18 cellular contexts compared by ENCODE assay signal in genomic region chr6:12548526-12548925, GRCh38.
A peak's percentile ranks its signal among the peaks of the same experiment; 100 is the strongest.
DNase-seq lines count a peak whose midpoint lies in the region; ATAC-seq and TF ChIP-seq lines count a peak whose summit lies in the region.
"Had no signal": no experiment of that assay in that cellular context is flagged by ENCODE, and none has a peak within 500 bp of the region (broad histone marks: within the 10 kb centered on the region; RNA-seq: fewer than 3 reads in every experiment).

No MANE protein-coding gene starts in this region.

- H4K5ac ChIP-seq in IMR-90 (ENCODE audit: low read depth, low read length), result no peak overlapping the region

- no peak overlapping the region for H3K4ac ChIP-seq in IMR-90 (ENCODE audit: low read depth, low read length)

- H3K18ac ChIP-seq in IMR-90 (ENCODE audit: low read depth, low read length), result peak overlapping the region; percentile 37; the same call in 1 of the 2 replicates

- intact Hi-C loops in IMR-90 (cut with micrococcal nuclease), result no loop called here
- intact Hi-C loops in MCF 10A (cut with micrococcal nuclease), result no loop called here

- H3K4me2 ChIP-seq in IMR-90 (ENCODE audit: low read depth, low read length), result no peak overlapping the region; the same call in 1 of the 2 replicates
- H3K4me2 ChIP-seq: GM23338, neural progenitor cell had no signal

- no peak overlapping the region for H4K91ac ChIP-seq in IMR-90 (ENCODE audit: insufficient read depth, low read depth, low read length)

- no peaks in the 10 kb centered on the region for H3K36me3 Mint-ChIP-seq in MCF 10A (ENCODE audit: insufficient read depth, unreplicated experiment)
- H3K36me3 Mint-ChIP-seq: activated naive CD4-positive, alpha-beta T cell treated with anti-CD3 and anti-CD28 coated beads, Interleukin-2, amount 50 U/mL, for 72 hours; neural progenitor cell had no signal

- H3K9me1 ChIP-seq in IMR-90 (ENCODE audit: insufficient read depth, low read length), result no peaks in the 10 kb centered on the region

- CTCF ChIA-PET in IMR-90 (lab: Yijun Ruan, JAX) (no interaction called here), MCF 10A (lab: Yijun Ruan, JAX) (interaction anchor here (0.6 to 1.1 kb wide), 2 partner anchors 9 to 773 kb away, joined by 3 read pairs; no protein-coding TSS in a partner anchor)

- H3K4me1 ChIP-seq in IMR-90 (ENCODE audit: control insufficient read depth, insufficient read depth, low read length), result peaks cover 3% of the 10 kb centered on the region; the same call in 1 of the 2 replicates
- H3K4me1 ChIP-seq: neural progenitor cell had no signal

- H3K4me3 ChIP-seq in AG09309 (ENCODE audit: control insufficient read depth, low read depth, low read length) (no peak overlapping the region), IMR-90 (ENCODE audit: insufficient read depth, low read depth, low read length) (no peak overlapping the region), cardiac fibroblast (replicated peaks in 1 of 2; ENCODE audit: low read depth in 2 of 2, low read length in 2 of 2) (no peak overlapping the region)
- H3K4me3 ChIP-seq: GM23338, lung, neural progenitor cell, SJCRH30, transverse colon had no signal

- peak overlapping the region; percentile 17 for H2BK5ac ChIP-seq in IMR-90 (ENCODE audit: low read depth, low read length, poor library complexity, severe bottlenecking)

- H3K9ac ChIP-seq in IMR-90 (ENCODE audit: low read depth, low read length), result no peak overlapping the region
- H3K9ac ChIP-seq: neural progenitor cell had no signal

- TF ChIP-seq RAD21 in IMR-90 (IDR thresholded peaks at IDR 0.05; ENCODE audit: low read length), result no peak

- H3K27me3 ChIP-seq in IMR-90 (ENCODE audit: control insufficient read depth, insufficient read depth, low read length), result no peaks in the 10 kb centered on the region
- H3K27me3 ChIP-seq: neural progenitor cell, SJCRH30, transverse colon had no signal

- H2AK5ac ChIP-seq in IMR-90 (ENCODE audit: low read depth, low read length), result no peak overlapping the region

- H2BK120ac ChIP-seq in IMR-90 (ENCODE audit: low read depth, low read length), result no peak overlapping the region

- peak; percentile 66 for ATAC-seq in IMR-90 (ENCODE audit: low read depth)
- ATAC-seq: activated naive CD4-positive, alpha-beta T cell treated with anti-CD3 and anti-CD28 coated beads, Interleukin-2, amount 50 U/mL, for 72 hours; GM23338 had no signal

- H4K8ac ChIP-seq in IMR-90 (ENCODE audit: low read depth in 2 of 2, low read length in 2 of 2), result no peak overlapping the region; a peak in 1 of 4 replicates

- no peak for TF ChIP-seq POLR2A in IMR-90 (IDR thresholded peaks at IDR 0.05; ENCODE audit: low read depth, low read length)

- H3K27ac ChIP-seq in IMR-90 (ENCODE audit: insufficient read depth, low read length), result no peak overlapping the region
- H3K27ac ChIP-seq: neural progenitor cell, SJCRH30, transverse colon had no signal

- no peak overlapping the region for H3K56ac ChIP-seq in IMR-90 (ENCODE audit: extremely low read depth, insufficient read depth, low read length)

- H3K9me3 ChIP-seq in IMR-90 (ENCODE audit: control insufficient read depth, insufficient read depth, low read length), result no peaks in the 10 kb centered on the region
- H3K9me3 ChIP-seq: SJCRH30, transverse colon had no signal

- no peak overlapping the region for H2AK9ac ChIP-seq in IMR-90 (replicated peaks; ENCODE audit: low read depth, low read length, poor library complexity)

- in situ Hi-C loops in IMR-90 (cut with MboI; ENCODE audit: low sequenced_read_pairs), result no loop called here

- H2AFZ ChIP-seq in IMR-90 (replicated peaks; ENCODE audit: low read length, poor library complexity), result no peak overlapping the region
- H2AFZ ChIP-seq: GM23338, neural progenitor cell had no signal

- no peaks in the 10 kb centered on the region for H3K9me3 Mint-ChIP-seq in MCF 10A (ENCODE audit: unreplicated experiment)
- H3K9me3 Mint-ChIP-seq: neural progenitor cell had no signal

- H3K23ac ChIP-seq in IMR-90 (ENCODE audit: low read depth, low read length), result no peak overlapping the region

- TF ChIP-seq CTCF in AG09309 (IDR thresholded peaks at IDR 0.05; ENCODE audit: control insufficient read depth, insufficient read depth, low read depth, low read length, missing control alignments) (no peak), IMR-90 (conservative IDR thresholded peaks at IDR 0.05; ENCODE audit: low read depth, low read length) (no peak), cardiac fibroblast (IDR thresholded peaks at IDR 0.05; ENCODE audit: low read depth, low read length) (no peak), MCF 10A (IDR thresholded peaks at IDR 0.05; ENCODE audit: unreplicated experiment) (no peak)

- no peak overlapping the region for H3K14ac ChIP-seq in IMR-90 (replicated peaks; ENCODE audit: low read depth, low read length)

- H2BK20ac ChIP-seq in IMR-90 (ENCODE audit: low read depth, low read length), result no peak overlapping the region

- WGBS in IMR-90 (ENCODE audit: extremely low coverage in 2 of 2, insufficient read length in 1 of 2), 2 experiments, result no CpG with 5 or more reads among the region's 2 CpGs

- dilution Hi-C loops in IMR-90 (cut with HindIII; ENCODE audit: low sequenced_read_pairs, unreplicated experiment), result no loop called here

- no peaks in the 10 kb centered on the region for H3K36me3 ChIP-seq in IMR-90 (ENCODE audit: control insufficient read depth, insufficient read depth, low read length)
- H3K36me3 ChIP-seq: neural progenitor cell, SJCRH30, transverse colon had no signal

- H3K79me1 ChIP-seq in IMR-90 (ENCODE audit: low read depth in 1 of 2, low read length in 2 of 2), result no peaks in the 10 kb centered on the region

- POLR2A ChIA-PET in IMR-90 (lab: Charles Lee; ENCODE audit: unreplicated experiment) (no interaction called here), MCF 10A (lab: Yijun Ruan, JAX) (no interaction called here)

- no peak overlapping the region for H3K27ac Mint-ChIP-seq in MCF 10A (ENCODE audit: low read depth, unreplicated experiment)
- H3K27ac Mint-ChIP-seq: activated naive CD4-positive, alpha-beta T cell treated with anti-CD3 and anti-CD28 coated beads, Interleukin-2, amount 50 U/mL, for 72 hours; GM23338; neural progenitor cell had no signal

- no peaks in the 10 kb centered on the region for H3K27me3 Mint-ChIP-seq in MCF 10A (ENCODE audit: insufficient read depth, unreplicated experiment)

- H2BK15ac ChIP-seq in IMR-90 (ENCODE audit: low read depth, low read length), result no peak overlapping the region

- peaks cover 13% of the 10 kb centered on the region for H3K4me1 Mint-ChIP-seq in MCF 10A (ENCODE audit: insufficient read depth, unreplicated experiment)
- H3K4me1 Mint-ChIP-seq: GM23338, neural progenitor cell had no signal

- H4K20me1 ChIP-seq in IMR-90 (ENCODE audit: insufficient read depth, low read length), result no peaks in the 10 kb centered on the region

- no peak overlapping the region for H3K4me3 Mint-ChIP-seq in MCF 10A (ENCODE audit: unreplicated experiment)
- H3K4me3 Mint-ChIP-seq: GM23338, neural progenitor cell had no signal

- peak; percentile 67 for DNase-seq in AG09309 (ENCODE audit: low read depth)
- peak; percentile 59 for DNase-seq in IMR-90
- DNase-seq in cardiac fibroblast (ENCODE audit: low read depth in 2 of 2), result peak; percentile 74 to 95
- DNase-seq in iris pigment epithelial cell (ENCODE audit: low read depth), result peak; percentile 67
- DNase-seq in NK-92 (lab: John Stamatoyannopoulos, UW; ENCODE audit: unreplicated experiment), result no peak
- no peak for DNase-seq in NCI-H1092 (lab: John Stamatoyannopoulos, UW)
- no peak for DNase-seq in MCF 10A (ENCODE audit: unreplicated experiment)
- no peak for DNase-seq in nucleus accumbens (lab: John Stamatoyannopoulos, UW)
- DNase-seq: activated CD4-positive, alpha-beta T cell treated with anti-CD3 and anti-CD28 coated beads for 48 hours; activated T-cell treated with anti-CD3 and anti-CD28 coated beads for 4 hours; NCI-H1436; SJCRH30; stimulated activated CD4-positive, alpha-beta T cell treated with anti-CD3 and anti-CD28 coated beads, Interleukin-4, amount 100 ng/mL, for 1 hour; transverse colon had no signal

- BruUV-seq in IMR-90 (replicated peaks; lab: Mats Ljungman, UMichigan), result no TSS peak
- BruUV-seq in MCF 10A (replicated peaks; lab: Mats Ljungman, UMichigan), result no TSS peak

TF ChIP-seq in IMR-90, 13 proteins besides CTCF, POLR2A, EP300 and RAD21:
- TF ChIP-seq CEBPB (IDR thresholded peaks at IDR 0.05; ENCODE audit: low read depth, low read length) (no peak), NFE2L2 (IDR thresholded peaks at IDR 0.05; ENCODE audit: low read depth, low read length) (no peak), FOS (IDR thresholded peaks at IDR 0.05; ENCODE audit: low read depth, low read length) (no peak), RCOR1 (IDR thresholded peaks at IDR 0.05; ENCODE audit: insufficient replicate concordance, low read length) (no peak), BHLHE40 (IDR thresholded peaks at IDR 0.05; ENCODE audit: low read depth, low read length) (no peak), ELK1 (IDR thresholded peaks at IDR 0.05; ENCODE audit: borderline replicate concordance, low read depth, low read length) (no peak), CHD1 (IDR thresholded peaks at IDR 0.05; ENCODE audit: low read depth, low read length) (no peak), MAFK (IDR thresholded peaks at IDR 0.05; ENCODE audit: low read depth, low read length) (no peak), MXI1 (IDR thresholded peaks at IDR 0.05; ENCODE audit: borderline replicate concordance, low read depth, low read length) (no peak), MAZ (IDR thresholded peaks at IDR 0.05; ENCODE audit: borderline replicate concordance, low read depth, low read length) (no peak), USF2 (IDR thresholded peaks at IDR 0.05; ENCODE audit: low read depth, low read length) (no peak), RFX5 (IDR thresholded peaks at IDR 0.05; ENCODE audit: low read depth, low read length) (no peak), SMC3 (IDR thresholded peaks at IDR 0.05; ENCODE audit: low read depth, low read length) (no peak)

Comparison
In these comparisons a context has a peak if more than half of its experiments do, and no peak if none do; other contexts are left out.
1. DNase-seq: peak in AG09309 (single experiment), IMR-90 (single experiment), cardiac fibroblast (2 of 2) and iris pigment epithelial cell (single experiment); none in NK-92 (single experiment), NCI-H1092 (single experiment), MCF 10A (single experiment) and nucleus accumbens (0 of 56).